ENCODE assay signal across 8 cellular contexts in genomic region chr3:132659370-132660055, GRCh38. TPM values are rescaled to one million over a fixed set of nuclear protein-coding genes. Genes with fewer than 3 reads are reported as not detected.
DNase-seq lines count a peak whose midpoint lies in the region; ATAC-seq and TF ChIP-seq lines count a peak whose summit lies in the region.

Gene ACAD11 (minus strand): TSS chr3:132659809. CDS start chr3:132659751, 58 bp downstream.

- H3F3A ChIP-seq in PC-3 (ENCODE audit: low read length, unreplicated experiment) = peaks cover 3% of the 10 kb centered on the region
- peaks cover 15% of the 10 kb centered on the region for H3F3A ChIP-seq in neural progenitor cell (ENCODE audit: low read depth)

- CTCF ChIA-PET in PC-3 (lab: Charles Lee) = no interaction called here

- BruUV-seq in PC-3 (replicated peaks; lab: Mats Ljungman, UMichigan) = TSS peak; percentile 72

- intact Hi-C loops in PC-3 (cut with micrococcal nuclease) = loop anchor here (1.0 kb wide), 1 partner anchor 62 kb away; no protein-coding TSS in a partner anchor

- H3K27me3 ChIP-seq in HUES64 (ENCODE audit: insufficient read depth, low read length) (no peaks in the 10 kb centered on the region), PC-3 (ENCODE audit: low read length) (no peaks in the 10 kb centered on the region), gastroesophageal sphincter (no peaks in the 10 kb centered on the region), neural progenitor cell (no peaks in the 10 kb centered on the region), upper lobe of left lung (no peaks in the 10 kb centered on the region)

- H3K27ac ChIP-seq in HUES64 (ENCODE audit: low read depth, low read length) (peak within 1 kb of the TSS; percentile 71), PC-3 (ENCODE audit: low read length) (peak within 1 kb of the TSS; percentile 35), gastroesophageal sphincter (peak within 1 kb of the TSS; percentile 73 to 96 (median 96)), neural progenitor cell (peak within 1 kb of the TSS; percentile 69), upper lobe of left lung (peak within 1 kb of the TSS; percentile 91 to 97 (median 96))

- H3K79me2 ChIP-seq in PC-3 (ENCODE audit: low read length) (peaks cover 55% of the 10 kb centered on the region), neural progenitor cell (ENCODE audit: low read depth) (peaks cover 49% of the 10 kb centered on the region)

- H3K9me3 ChIP-seq in HUES64 (ENCODE audit: insufficient read depth, low read depth, low read length) = no peaks in the 10 kb centered on the region
- H3K9me3 ChIP-seq in PC-3 (ENCODE audit: low read length) = no peaks in the 10 kb centered on the region
- no peaks in the 10 kb centered on the region for H3K9me3 ChIP-seq in gastroesophageal sphincter
- H3K9me3 ChIP-seq in neural progenitor cell (ENCODE audit: low read depth) = no peaks in the 10 kb centered on the region
- H3K9me3 ChIP-seq in upper lobe of left lung = no peaks in the 10 kb centered on the region

- no peaks in the 10 kb centered on the region for H3K27me3 Mint-ChIP-seq in activated naive CD4-positive, alpha-beta T cell treated with anti-CD3 and anti-CD28 coated beads, Interleukin-2, amount 50 U/mL, for 24 hours
- H3K27me3 Mint-ChIP-seq in neural progenitor cell (ENCODE audit: insufficient read depth, low read depth) = no peaks in the 10 kb centered on the region

- H3K4me1 Mint-ChIP-seq in activated naive CD4-positive, alpha-beta T cell treated with anti-CD3 and anti-CD28 coated beads, Interleukin-2, amount 50 U/mL, for 24 hours = peaks cover 68% of the 10 kb centered on the region
- H3K4me1 Mint-ChIP-seq in neural progenitor cell = peaks cover 18% of the 10 kb centered on the region

- H3K9me3 Mint-ChIP-seq in activated naive CD4-positive, alpha-beta T cell treated with anti-CD3 and anti-CD28 coated beads, Interleukin-2, amount 50 U/mL, for 24 hours = no peaks in the 10 kb centered on the region
- no peaks in the 10 kb centered on the region for H3K9me3 Mint-ChIP-seq in neural progenitor cell

- H3K27ac Mint-ChIP-seq in activated naive CD4-positive, alpha-beta T cell treated with anti-CD3 and anti-CD28 coated beads, Interleukin-2, amount 50 U/mL, for 24 hours = peak within 1 kb of the TSS; percentile 97
- H3K27ac Mint-ChIP-seq in neural progenitor cell = peak within 1 kb of the TSS; percentile 94

- H3K4me2 ChIP-seq in PC-3 (ENCODE audit: low read length) = peak within 1 kb of the TSS; percentile 93
- peak within 1 kb of the TSS; percentile 76 for H3K4me2 ChIP-seq in neural progenitor cell

- H3K36me3 Mint-ChIP-seq in activated naive CD4-positive, alpha-beta T cell treated with anti-CD3 and anti-CD28 coated beads, Interleukin-2, amount 50 U/mL, for 24 hours = peaks cover 3% of the 10 kb centered on the region
- peaks cover 3% of the 10 kb centered on the region for H3K36me3 Mint-ChIP-seq in neural progenitor cell

- TF ChIP-seq POLR2A in gastroesophageal sphincter (IDR thresholded peaks at IDR 0.05) (peak; percentile 32), upper lobe of left lung (IDR thresholded peaks at IDR 0.05) (peak in 2 of 4 donors; percentile 23 to 59)

- ATAC-seq in GM21528 (IDR thresholded peaks at IDR 0.05; ENCODE audit: low FRiP score, unreplicated experiment) = peak; percentile 67
- peak; percentile 71 for ATAC-seq in PC-3
- ATAC-seq in gastroesophageal sphincter = peak; percentile 88
- ATAC-seq in upper lobe of left lung (ENCODE audit: low FRiP score in 2 of 2) = peak; percentile 93 to 94

- POLR2A ChIA-PET in PC-3 (lab: Charles Lee; ENCODE audit: unreplicated experiment) = no interaction called here

- peak; percentile 61 for TF ChIP-seq CTCF in PC-3 (conservative IDR thresholded peaks at IDR 0.05; ENCODE audit: low read depth, low read length)
- TF ChIP-seq CTCF in gastroesophageal sphincter (IDR thresholded peaks at IDR 0.05) = peak; percentile 67 to 75 (median 69)
- peak; percentile 66 for TF ChIP-seq CTCF in neural progenitor cell (IDR thresholded peaks at IDR 0.05)
- peak; percentile 56 to 73 (median 66) for TF ChIP-seq CTCF in upper lobe of left lung (IDR thresholded peaks at IDR 0.05)

- H2AFZ ChIP-seq in PC-3 (ENCODE audit: low read length) (peak within 1 kb of the TSS; percentile 96), neural progenitor cell (replicated peaks) (peak within 1 kb of the TSS; percentile 80)

- peak; percentile 84 for DNase-seq in ELR (ENCODE audit: low read depth)
- DNase-seq in PC-3 = peak; percentile 52
- peak; percentile 79 for DNase-seq in neural progenitor cell (ENCODE audit: low spot score)
- peak; percentile 90 to 93 for DNase-seq in upper lobe of left lung

- H3K4me1 ChIP-seq in HUES64 (ENCODE audit: insufficient read depth, low read length) (peaks cover 8% of the 10 kb centered on the region; the same call in 1 of the 2 replicates), PC-3 (ENCODE audit: insufficient read depth, low read length) (peaks cover 26% of the 10 kb centered on the region), gastroesophageal sphincter (peaks cover 4 to 40% (median 15%) of the 10 kb centered on the region in 3 donors), neural progenitor cell (peaks cover 12% of the 10 kb centered on the region), upper lobe of left lung (peaks cover 23 to 34% (median 30%) of the 10 kb centered on the region in 4 donors)

- no peaks in the 10 kb centered on the region for H3K9me2 ChIP-seq in PC-3 (replicated peaks; ENCODE audit: low read length)

- H3K4me3 Mint-ChIP-seq in activated naive CD4-positive, alpha-beta T cell treated with anti-CD3 and anti-CD28 coated beads, Interleukin-2, amount 50 U/mL, for 24 hours = peak within 1 kb of the TSS; percentile 97
- H3K4me3 Mint-ChIP-seq in neural progenitor cell = peak within 1 kb of the TSS; percentile 97

- H3K36me3 ChIP-seq in HUES64 (ENCODE audit: insufficient read depth, low read length) (no peaks in the 10 kb centered on the region), PC-3 (ENCODE audit: low read depth, low read length) (no peaks in the 10 kb centered on the region), gastroesophageal sphincter (no peaks in the 10 kb centered on the region), neural progenitor cell (no peaks in the 10 kb centered on the region), upper lobe of left lung (no peaks in the 10 kb centered on the region)

- TF ChIP-seq EP300 in gastroesophageal sphincter (IDR thresholded peaks at IDR 0.05) = no peak
- TF ChIP-seq EP300 in upper lobe of left lung (IDR thresholded peaks at IDR 0.05) = no peak

- H3K4me3 ChIP-seq in HUES64 (ENCODE audit: low read length) (peak within 1 kb of the TSS; percentile 74), PC-3 (ENCODE audit: low read length) (peak within 1 kb of the TSS; percentile 93), gastroesophageal sphincter (peak within 1 kb of the TSS; percentile 78 to 92), neural progenitor cell (peak within 1 kb of the TSS; percentile 91), upper lobe of left lung (peak within 1 kb of the TSS; percentile 74 to 94 (median 78))

- H4K20me1 ChIP-seq in PC-3 (ENCODE audit: low read length) (peaks cover 6% of the 10 kb centered on the region; the same call in 1 of the 2 replicates), neural progenitor cell (ENCODE audit: low read depth) (peaks cover 17% of the 10 kb centered on the region)

- H3K9ac ChIP-seq in HUES64 (ENCODE audit: low read depth, low read length) (peak within 1 kb of the TSS; percentile 85), PC-3 (ENCODE audit: low read length) (peak within 1 kb of the TSS; percentile 90), neural progenitor cell (peak within 1 kb of the TSS; percentile 73)

- WGBS in HUES64 = 1% methylated on average over 34 of the region's 34 CpGs
- WGBS in gastroesophageal sphincter (ENCODE audit: low coverage in 1 of 2), 2 donors = 0% methylated on average over 8 to 10 of the region's 34 CpGs
- 1 to 2% methylated on average over 19 to 31 of the region's 34 CpGs for WGBS in upper lobe of left lung, 2 donors

RNA-seq across cellular contexts. Expression of gene ACAD11, which starts in this region (rescaled TPM):
- polyA plus RNA-seq in HUES64 (2013, experiment 1 of 2) = 8.3 TPM
- 13.1 TPM for polyA plus RNA-seq in HUES64 (2013, experiment 2 of 2)
- 4.7 and 5.8 TPM in 2 replicates for total RNA-seq in PC-3 (2014; rRNA removed)
- 10 to 100 TPM in 3 of 4 donors, 1 to 10 TPM in 1; 9.7 to 44.2 (median 21.1) TPM for total RNA-seq in gastroesophageal sphincter
- 41.2 and 45.2 TPM in 2 replicates for total RNA-seq in neural progenitor cell (ENCODE audit: low replicate concordance)
- total RNA-seq in upper lobe of left lung = 10 to 100 TPM; 15.8 to 50.3 (median 19.5) TPM

Comparison
In these comparisons a context has a peak if more than half of its experiments do, and no peak if none do; other contexts are left out.
1. Peak in every context shown above with its lines: DNase-seq, ATAC-seq, H3K4me3 ChIP-seq and H3K27ac ChIP-seq.
2. H3K27ac ChIP-seq: peak in every context shown above with its lines; median percentile 96 in gastroesophageal sphincter; 96 in upper lobe of left lung; 71 in HUES64; 69 in neural progenitor cell; 35 in PC-3.